In the genomic region with DNA sequence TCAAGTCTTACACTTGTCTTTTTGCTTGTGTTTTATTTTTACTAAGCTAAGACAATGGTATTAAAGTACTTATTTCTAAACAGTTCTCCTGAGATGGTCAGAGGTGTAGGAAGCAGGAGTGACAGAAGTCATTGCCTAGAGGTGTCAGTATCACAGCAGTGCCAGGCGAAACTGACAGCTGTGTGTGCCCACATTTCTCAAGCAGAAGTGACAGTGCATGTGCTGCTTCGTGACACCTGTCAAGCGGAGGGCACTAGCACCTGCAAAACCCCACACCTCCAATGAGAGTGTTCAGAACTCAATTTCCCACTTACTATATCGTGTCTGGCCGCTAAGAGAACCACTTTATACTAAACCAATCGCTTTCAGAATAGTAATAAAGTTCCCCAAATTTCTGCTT, we compare ENCODE assay signal across 16 cellular contexts.
"Had no signal": no experiment of that assay in that cellular context is flagged by ENCODE, and none has a peak within 500 bp of the region (broad histone marks: within the 10 kb centered on the region; RNA-seq: fewer than 3 reads in every experiment).

No MANE protein-coding gene starts in this region.

- H3K4me3 ChIP-seq: smooth muscle cell, tibial nerve had no signal

- H3K36me3 Mint-ChIP-seq: mesothelial cell of epicardium had no signal

- ATAC-seq: stimulated activated effector memory CD8-positive, alpha-beta T cell treated with anti-CD3 and anti-CD28 coated beads, Interleukin-12 subunit alpha, Interleukin-12 subunit beta, amount 100 ng/mL, for 72 hours had no signal

- H3K27me3 Mint-ChIP-seq: brain had no signal

- H3K27ac Mint-ChIP-seq: activated T-helper 2 cell treated with anti-CD3 and anti-CD28 coated beads, Interferon-gamma antibody, Interleukin-2, Interleukin-4, amounts not matched to agents 10 μg/mL and 5 μg/mL and 100 μg/mL, durations not matched to agents 14 hours and 24 hours and 36 hours; brain; mesothelial cell of epicardium; stimulated activated effector memory CD8-positive, alpha-beta T cell treated with anti-CD3 and anti-CD28 coated beads, Interleukin-12 subunit alpha, Interleukin-12 subunit beta, amount 100 ng/mL, for 72 hours; T-helper 1 cell treated with Interleukin-12 subunit alpha and Interleukin-12 subunit beta and Interleukin-4 antibody, amounts not matched to agents 30 μg/mL and 1 μg/mL, for 36 hours had no signal

- H3K4me2 ChIP-seq: smooth muscle cell had no signal

- H3K36me3 ChIP-seq: neutrophil had no signal

- H3K9me3 Mint-ChIP-seq: activated T-helper 2 cell treated with anti-CD3 and anti-CD28 coated beads, Interferon-gamma antibody, Interleukin-2, Interleukin-4, amounts not matched to agents 10 μg/mL and 5 μg/mL and 100 μg/mL, durations not matched to agents 14 hours and 24 hours and 36 hours; brain; mesothelial cell of epicardium; stimulated activated effector memory CD8-positive, alpha-beta T cell treated with anti-CD3 and anti-CD28 coated beads, Interleukin-12 subunit alpha, Interleukin-12 subunit beta, amount 100 ng/mL, for 72 hours; T-helper 1 cell treated with Interleukin-12 subunit alpha and Interleukin-12 subunit beta and Interleukin-4 antibody, amounts not matched to agents 30 μg/mL and 1 μg/mL, for 36 hours had no signal

- H3K27me3 ChIP-seq: neutrophil, tibial nerve had no signal

- H3K9me3 ChIP-seq: neutrophil, tibial nerve had no signal

- H3K27ac ChIP-seq: neutrophil, tibial nerve had no signal

- H3K4me3 Mint-ChIP-seq: brain; mesothelial cell of epicardium; stimulated activated effector memory CD8-positive, alpha-beta T cell treated with anti-CD3 and anti-CD28 coated beads, Interleukin-12 subunit alpha, Interleukin-12 subunit beta, amount 100 ng/mL, for 72 hours; T-helper 1 cell treated with Interleukin-12 subunit alpha and Interleukin-12 subunit beta and Interleukin-4 antibody, amounts not matched to agents 30 μg/mL and 1 μg/mL, for 36 hours had no signal

- DNase-seq: activated CD4-positive, alpha-beta T cell treated with anti-CD3 and anti-CD28 coated beads, Interleukin-2, amount 50 U/mL, for 1 hour; activated naive CD4-positive, alpha-beta T cell treated with anti-CD3 and anti-CD28 coated beads, Interleukin-2, amount 50 U/mL, for 16 hours; activated T-cell treated with anti-CD3 and anti-CD28 coated beads for 4 hours; amniotic stem cell; cerebellar nuclear complex; dermis blood vessel endothelial cell; hypothalamus; kidney glomerular epithelial cell had no signal
